1 cellular context compared by ENCODE assay signal in genomic region chr17:30906101-30906911, GRCh38.
TF ChIP-seq lines count a peak whose summit lies in the region.

TEFM (minus strand) TSS chr17:30906238; CDS start chr17:30906198, 40 bp downstream.

TF ChIP-seq in K562, 482 proteins besides CTCF, POLR2A, EP300 and RAD21 (continued from another document and continues in another):
- TF ChIP-seq ZBTB34 (CRISPR knock-in tag; IDR thresholded peaks at IDR 0.05) (no peak), PTTG1 (tag; IDR thresholded peaks at IDR 0.05; ENCODE audit: low read depth) (no peak), DEAF1 (CRISPR knock-in tag; IDR thresholded peaks at IDR 0.05) (no peak), LARP7 (IDR thresholded peaks at IDR 0.05) (no peak), HNRNPK (IDR thresholded peaks at IDR 0.05; ENCODE audit: low read depth, low read length, poor library complexity, severe bottlenecking) (no peak), REST (CRISPR knock-in tag; IDR thresholded peaks at IDR 0.05; ENCODE audit: low read depth) (peak; percentile 28; the same call in 1 of the 2 replicates), GATAD2A (IDR thresholded peaks at IDR 0.05) (no peak), DMBX1 (CRISPR knock-in tag; IDR thresholded peaks at IDR 0.05; ENCODE audit: borderline replicate concordance) (no peak), ZNF778 (CRISPR knock-in tag; IDR thresholded peaks at IDR 0.05) (no peak), ZBTB8A (IDR thresholded peaks at IDR 0.05; ENCODE audit: partially characterized antibody) (no peak), SAFB (IDR thresholded peaks at IDR 0.05; ENCODE audit: borderline replicate concordance, low read depth, low read length) (no peak), KLF16 (IDR thresholded peaks at IDR 0.05) (no peak), PHF8 (IDR thresholded peaks at IDR 0.05; ENCODE audit: borderline replicate concordance, low read length) (peak; percentile 98), KAT8 (IDR thresholded peaks at IDR 0.05; ENCODE audit: low read depth) (no peak), CEBPG (CRISPR knock-in tag; IDR thresholded peaks at IDR 0.05) (no peak), CEBPG (tag; conservative IDR thresholded peaks at IDR 0.05 in 1 of 2, IDR thresholded peaks at IDR 0.05 in 1 of 2) (no peak), DIDO1 (tag; IDR thresholded peaks at IDR 0.05; ENCODE audit: low read depth) (peak; percentile 91), HNRNPH1 (optimal IDR thresholded peaks at IDR 0.05; ENCODE audit: low read depth, low read length) (no peak), ZSCAN32 (CRISPR knock-in tag; IDR thresholded peaks at IDR 0.05) (no peak), E2F6 (IDR thresholded peaks at IDR 0.05; ENCODE audit: borderline replicate concordance in 1 of 2, extremely low read depth in 1 of 2, insufficient read depth in 1 of 2, insufficient read length in 1 of 2, low read depth in 1 of 2, low read length in 1 of 2, poor library complexity in 1 of 2, severe bottlenecking in 1 of 2) (peak; percentile 35 to 44), TCF7 (IDR thresholded peaks at IDR 0.05; ENCODE audit: borderline replicate concordance) (peak; percentile 92; the same call in 1 of the 2 replicates), ZNF23 (CRISPR knock-in tag; IDR thresholded peaks at IDR 0.05) (no peak), TEAD4 (IDR thresholded peaks at IDR 0.05; ENCODE audit: low read length) (peak; percentile 58), TEAD4 (CRISPR knock-in tag; IDR thresholded peaks at IDR 0.05; ENCODE audit: borderline replicate concordance) (no peak), ZFX (CRISPR knock-in tag; IDR thresholded peaks at IDR 0.05) (peak; percentile 99), ZNF584 (CRISPR knock-in tag; IDR thresholded peaks at IDR 0.05; ENCODE audit: low read depth) (no peak; the same call in 1 of the 2 replicates), U2AF2 (optimal IDR thresholded peaks at IDR 0.05; ENCODE audit: low read depth, low read length) (no peak), MBD2 (IDR thresholded peaks at IDR 0.05; ENCODE audit: borderline replicate concordance, low read depth) (peak; percentile 80; the same call in 1 of the 2 replicates), HMBOX1 (IDR thresholded peaks at IDR 0.05) (no peak; the same call in 1 of the 2 replicates), HOXB6 (CRISPR knock-in tag; IDR thresholded peaks at IDR 0.05; ENCODE audit: borderline replicate concordance) (no peak), ZBED1 (IDR thresholded peaks at IDR 0.05) (0 out of 2 replicates have a peak, but pooled peaks have one; percentile 54), ZBTB1 (CRISPR knock-in tag; IDR thresholded peaks at IDR 0.05; ENCODE audit: borderline replicate concordance, low read depth) (no peak)
- TF ChIP-seq, protein P1, sequence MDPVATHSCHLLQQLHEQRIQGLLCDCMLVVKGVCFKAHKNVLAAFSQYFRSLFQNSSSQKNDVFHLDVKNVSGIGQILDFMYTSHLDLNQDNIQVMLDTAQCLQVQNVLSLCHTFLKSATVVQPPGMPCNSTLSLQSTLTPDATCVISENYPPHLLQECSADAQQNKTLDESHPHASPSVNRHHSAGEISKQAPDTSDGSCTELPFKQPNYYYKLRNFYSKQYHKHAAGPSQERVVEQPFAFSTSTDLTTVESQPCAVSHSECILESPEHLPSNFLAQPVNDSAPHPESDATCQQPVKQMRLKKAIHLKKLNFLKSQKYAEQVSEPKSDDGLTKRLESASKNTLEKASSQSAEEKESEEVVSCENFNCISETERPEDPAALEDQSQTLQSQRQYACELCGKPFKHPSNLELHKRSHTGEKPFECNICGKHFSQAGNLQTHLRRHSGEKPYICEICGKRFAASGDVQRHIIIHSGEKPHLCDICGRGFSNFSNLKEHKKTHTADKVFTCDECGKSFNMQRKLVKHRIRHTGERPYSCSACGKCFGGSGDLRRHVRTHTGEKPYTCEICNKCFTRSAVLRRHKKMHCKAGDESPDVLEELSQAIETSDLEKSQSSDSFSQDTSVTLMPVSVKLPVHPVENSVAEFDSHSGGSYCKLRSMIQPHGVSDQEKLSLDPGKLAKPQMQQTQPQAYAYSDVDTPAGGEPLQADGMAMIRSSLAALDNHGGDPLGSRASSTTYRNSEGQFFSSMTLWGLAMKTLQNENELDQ (CRISPR knock-in tag; IDR thresholded peaks at IDR 0.05; ENCODE audit: borderline replicate concordance) = no peak
- TF ChIP-seq, protein P2, sequence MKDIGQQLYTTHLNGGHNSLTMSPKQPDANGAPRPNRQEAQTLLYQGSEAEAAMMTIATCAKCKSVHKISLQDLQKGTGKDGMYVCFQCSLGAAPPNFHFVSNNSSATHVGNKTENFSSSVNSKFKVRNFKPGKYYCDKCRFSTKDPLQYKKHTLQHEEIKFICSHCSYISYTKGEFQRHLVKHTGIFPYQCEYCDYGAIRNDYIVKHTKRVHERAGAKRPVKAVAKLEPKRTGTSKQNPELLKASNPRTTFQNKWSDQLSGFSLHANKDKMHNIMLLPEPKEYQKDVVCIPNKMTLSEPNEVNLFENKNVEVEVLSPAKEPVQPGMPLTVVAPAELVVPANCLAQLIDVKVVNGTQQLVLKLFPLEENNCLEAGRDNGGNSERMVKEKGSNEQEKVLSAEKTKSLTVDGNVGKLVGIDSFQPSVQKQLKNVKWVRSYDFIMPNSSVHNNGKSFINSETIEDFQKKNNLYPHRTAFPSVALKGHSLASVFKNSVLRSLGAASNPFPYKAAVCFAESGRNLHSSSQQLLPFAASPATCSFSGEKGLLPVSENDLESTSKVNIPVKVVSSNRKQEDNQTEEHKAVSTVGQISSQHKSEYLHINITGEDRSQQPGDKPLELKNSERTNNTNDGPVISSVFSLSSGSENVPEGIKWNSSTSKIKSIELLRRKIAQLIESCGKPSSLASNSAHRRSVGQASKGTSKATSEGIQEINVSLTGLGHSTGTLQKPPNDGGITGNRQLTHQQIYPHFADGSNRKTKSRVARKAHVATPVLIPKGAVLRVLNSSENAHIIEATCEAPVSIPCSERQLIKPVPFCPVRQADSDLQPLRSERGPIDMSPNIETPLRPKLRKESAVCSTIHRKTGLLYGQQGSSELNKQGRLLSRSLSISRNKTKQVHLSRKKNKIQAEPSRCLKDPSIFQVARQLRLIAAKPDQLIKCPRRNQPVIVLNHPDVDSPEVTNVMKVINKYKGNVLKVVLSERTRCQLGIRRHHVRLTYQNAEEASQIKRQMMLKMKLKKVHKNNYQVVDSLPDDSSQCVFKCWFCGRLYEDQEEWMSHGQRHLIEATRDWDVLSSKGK (CRISPR knock-in tag; IDR thresholded peaks at IDR 0.05) = no peak
- TF ChIP-seq, protein P3, sequence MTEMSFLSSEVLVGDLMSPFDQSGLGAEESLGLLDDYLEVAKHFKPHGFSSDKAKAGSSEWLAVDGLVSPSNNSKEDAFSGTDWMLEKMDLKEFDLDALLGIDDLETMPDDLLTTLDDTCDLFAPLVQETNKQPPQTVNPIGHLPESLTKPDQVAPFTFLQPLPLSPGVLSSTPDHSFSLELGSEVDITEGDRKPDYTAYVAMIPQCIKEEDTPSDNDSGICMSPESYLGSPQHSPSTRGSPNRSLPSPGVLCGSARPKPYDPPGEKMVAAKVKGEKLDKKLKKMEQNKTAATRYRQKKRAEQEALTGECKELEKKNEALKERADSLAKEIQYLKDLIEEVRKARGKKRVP (CRISPR knock-in tag; IDR thresholded peaks at IDR 0.05) = no peak
- TF ChIP-seq, protein P4, sequence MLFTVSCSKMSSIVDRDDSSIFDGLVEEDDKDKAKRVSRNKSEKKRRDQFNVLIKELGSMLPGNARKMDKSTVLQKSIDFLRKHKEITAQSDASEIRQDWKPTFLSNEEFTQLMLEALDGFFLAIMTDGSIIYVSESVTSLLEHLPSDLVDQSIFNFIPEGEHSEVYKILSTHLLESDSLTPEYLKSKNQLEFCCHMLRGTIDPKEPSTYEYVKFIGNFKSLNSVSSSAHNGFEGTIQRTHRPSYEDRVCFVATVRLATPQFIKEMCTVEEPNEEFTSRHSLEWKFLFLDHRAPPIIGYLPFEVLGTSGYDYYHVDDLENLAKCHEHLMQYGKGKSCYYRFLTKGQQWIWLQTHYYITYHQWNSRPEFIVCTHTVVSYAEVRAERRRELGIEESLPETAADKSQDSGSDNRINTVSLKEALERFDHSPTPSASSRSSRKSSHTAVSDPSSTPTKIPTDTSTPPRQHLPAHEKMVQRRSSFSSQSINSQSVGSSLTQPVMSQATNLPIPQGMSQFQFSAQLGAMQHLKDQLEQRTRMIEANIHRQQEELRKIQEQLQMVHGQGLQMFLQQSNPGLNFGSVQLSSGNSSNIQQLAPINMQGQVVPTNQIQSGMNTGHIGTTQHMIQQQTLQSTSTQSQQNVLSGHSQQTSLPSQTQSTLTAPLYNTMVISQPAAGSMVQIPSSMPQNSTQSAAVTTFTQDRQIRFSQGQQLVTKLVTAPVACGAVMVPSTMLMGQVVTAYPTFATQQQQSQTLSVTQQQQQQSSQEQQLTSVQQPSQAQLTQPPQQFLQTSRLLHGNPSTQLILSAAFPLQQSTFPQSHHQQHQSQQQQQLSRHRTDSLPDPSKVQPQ (CRISPR knock-in tag; IDR thresholded peaks at IDR 0.05; ENCODE audit: borderline replicate concordance) = no peak
- TF ChIP-seq, protein P5, sequence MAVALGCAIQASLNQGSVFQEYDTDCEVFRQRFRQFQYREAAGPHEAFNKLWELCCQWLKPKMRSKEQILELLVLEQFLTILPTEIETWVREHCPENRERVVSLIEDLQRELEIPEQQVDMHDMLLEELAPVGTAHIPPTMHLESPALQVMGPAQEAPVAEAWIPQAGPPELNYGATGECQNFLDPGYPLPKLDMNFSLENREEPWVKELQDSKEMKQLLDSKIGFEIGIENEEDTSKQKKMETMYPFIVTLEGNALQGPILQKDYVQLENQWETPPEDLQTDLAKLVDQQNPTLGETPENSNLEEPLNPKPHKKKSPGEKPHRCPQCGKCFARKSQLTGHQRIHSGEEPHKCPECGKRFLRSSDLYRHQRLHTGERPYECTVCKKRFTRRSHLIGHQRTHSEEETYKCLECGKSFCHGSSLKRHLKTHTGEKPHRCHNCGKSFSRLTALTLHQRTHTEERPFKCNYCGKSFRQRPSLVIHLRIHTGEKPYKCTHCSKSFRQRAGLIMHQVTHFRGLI (CRISPR knock-in tag; IDR thresholded peaks at IDR 0.05) = no peak
